In genomic region chr2:25076749-25077148, GRCh38 we compare ENCODE assay signal across 22 cellular contexts. TPM values are rescaled to one million over a fixed set of nuclear protein-coding genes. Genes with fewer than 3 reads are reported as not detected.
DNase-seq lines count a peak whose midpoint lies in the region; ATAC-seq, FAIRE-seq and TF ChIP-seq lines count a peak whose summit lies in the region.
"Had no signal": no experiment of that assay in that cellular context is flagged by ENCODE, and none has a peak within 500 bp of the region (broad histone marks: within the 10 kb centered on the region; RNA-seq: fewer than 3 reads in every experiment).

No MANE protein-coding gene starts in this region.

- H2BK15ac ChIP-seq in mesenchymal stem cell (ENCODE audit: low read depth, poor library complexity, severe bottlenecking), result no peak overlapping the region

- H3K27ac ChIP-seq in BLaER1 (no peak overlapping the region), mesenchymal stem cell (ENCODE audit: low read length, poor library complexity, severe bottlenecking) (no peak overlapping the region)
- H3K27ac ChIP-seq: epithelial cell of prostate, SJSA1, spleen, tibial artery had no signal

- no peak overlapping the region for H2BK5ac ChIP-seq in mesenchymal stem cell (ENCODE audit: low read depth, low read length, poor library complexity, severe bottlenecking)

- FAIRE-seq in GM12891 (lab: Jason Lieb, UNC), result no peak

- no peaks in the 10 kb centered on the region for H3K27me3 ChIP-seq in BLaER1
- peaks cover 7 to 33% of the 10 kb centered on the region in 2 experiments for H3K27me3 ChIP-seq in mesenchymal stem cell (ENCODE audit: control insufficient read depth in 1 of 2, insufficient read depth in 1 of 2, low read length in 2 of 2)
- H3K27me3 ChIP-seq: spleen, tibial artery had no signal

- H2BK120ac ChIP-seq in mesenchymal stem cell (ENCODE audit: low read depth, low read length), result no peak overlapping the region

- no peak for TF ChIP-seq POLR2A in GM12891 (IDR thresholded peaks at IDR 0.05; ENCODE audit: low read depth, low read length)

- 30% methylated on average over 5 of the region's 5 CpGs for WGBS in mesenchymal stem cell

- H3K4me1 ChIP-seq in BLaER1 (peaks cover 25% of the 10 kb centered on the region), mesenchymal stem cell (ENCODE audit: control insufficient read depth, insufficient read depth, low read depth, low read length) (peaks cover 10% of the 10 kb centered on the region)

- H3K4me3 ChIP-seq in BLaER1 (no peak overlapping the region), mesenchymal stem cell (ENCODE audit: insufficient read depth in 1 of 2, low read depth in 1 of 2, low read length in 2 of 2) (no peak overlapping the region)
- H3K4me3 ChIP-seq: lung, SJSA1, spleen, tibial artery had no signal

- no peaks in the 10 kb centered on the region for H3K79me1 ChIP-seq in mesenchymal stem cell (replicated peaks; ENCODE audit: low read length, poor library complexity, severe bottlenecking)

- H4K8ac ChIP-seq in mesenchymal stem cell (ENCODE audit: low read length), result no peak overlapping the region

- peak; percentile 35 for DNase-seq in GM12891 (ENCODE audit: insufficient read length, low spot score)
- peak; percentile 35 for DNase-seq in SK-N-DZ (ENCODE audit: low spot score)
- peak; percentile 14 for DNase-seq in mesenchymal stem cell
- DNase-seq in activated gamma-delta T cell (lab: John Stamatoyannopoulos, UW), result no peak
- DNase-seq in activated CD8-positive, alpha-beta memory T cell treated with anti-CD3 and anti-CD28 coated beads for 24 hours, result no peak
- DNase-seq: activated CD4-positive, alpha-beta T cell treated with anti-CD3 and anti-CD28 coated beads, Interleukin-2, amount 50 U/mL, for 4 hours; activated naive CD4-positive, alpha-beta T cell treated with anti-CD3 and anti-CD28 coated beads, Interleukin-2, amount 10 ng/mL, durations not matched to agents 7 days and 5 days; activated T-cell treated with anti-CD3 and anti-CD28 coated beads, Interleukin-2, amount 50 U/mL, for 1 hour; cortex of kidney; Kasumi-1; NCI-H187; PC-3; spleen; tibial artery had no signal

- no peak overlapping the region for H3K9ac ChIP-seq in BLaER1
- H3K9ac ChIP-seq in mesenchymal stem cell (ENCODE audit: low read length), result peak overlapping the region; percentile 32

- no peak for ATAC-seq in GM18858 (IDR thresholded peaks at IDR 0.05; ENCODE audit: unreplicated experiment)
- ATAC-seq: HCT116; PC-3; stimulated activated effector memory CD8-positive, alpha-beta T cell treated with anti-CD3 and anti-CD28 coated beads, Interleukin-12 subunit alpha, Interleukin-12 subunit beta, amount 100 ng/mL, for 72 hours had no signal

- H3K9me3 ChIP-seq in BLaER1 (no peaks in the 10 kb centered on the region), mesenchymal stem cell (ENCODE audit: control insufficient read depth, low read length) (no peaks in the 10 kb centered on the region)
- H3K9me3 ChIP-seq: SJSA1, spleen, tibial artery had no signal

- H2AK5ac ChIP-seq in mesenchymal stem cell (ENCODE audit: low read length, severe bottlenecking), result no peak overlapping the region

- no peak overlapping the region for H2BK12ac ChIP-seq in mesenchymal stem cell (ENCODE audit: low read length in 2 of 2)

- H2AFZ ChIP-seq in mesenchymal stem cell (ENCODE audit: low read depth, low read length), result no peak overlapping the region

- H3K4ac ChIP-seq in mesenchymal stem cell (ENCODE audit: low read depth in 1 of 2, low read length in 2 of 2), result no peak overlapping the region

- no peaks in the 10 kb centered on the region for H4K20me1 ChIP-seq in BLaER1

- H3K36me3 ChIP-seq in BLaER1, result no peaks in the 10 kb centered on the region
- no peaks in the 10 kb centered on the region for H3K36me3 ChIP-seq in mesenchymal stem cell (ENCODE audit: control insufficient read depth in 1 of 2, insufficient read depth in 2 of 2, low read depth in 1 of 2, low read length in 2 of 2)
- H3K36me3 ChIP-seq: SJSA1, spleen, tibial artery had no signal

- H3K14ac ChIP-seq in mesenchymal stem cell (ENCODE audit: low read length in 2 of 2), result no peak overlapping the region

- H3K4me2 ChIP-seq in BLaER1 (peak overlapping the region; percentile 69), mesenchymal stem cell (ENCODE audit: low read length, poor library complexity, severe bottlenecking) (no peak overlapping the region)

- H3K18ac ChIP-seq in mesenchymal stem cell (ENCODE audit: low read depth in 1 of 2, low read length in 2 of 2), result no peak overlapping the region

- H3K23ac ChIP-seq in mesenchymal stem cell (ENCODE audit: low read length in 2 of 2), result no peak overlapping the region

- no peak overlapping the region for H4K91ac ChIP-seq in mesenchymal stem cell (ENCODE audit: low read length)

TF ChIP-seq in GM12891, 5 proteins besides CTCF, POLR2A, EP300 and RAD21:
- TF ChIP-seq POLR2AphosphoS5 (IDR thresholded peaks at IDR 0.05; ENCODE audit: low read depth, low read length) (no peak), TAF1 (IDR thresholded peaks at IDR 0.05; ENCODE audit: low read depth, low read length) (no peak), SPI1 (IDR thresholded peaks at IDR 0.05; ENCODE audit: low read depth, low read length) (no peak), POU2F2 (IDR thresholded peaks at IDR 0.05; ENCODE audit: low read depth, low read length) (no peak)

RNA-seq across cellular contexts. Expression of gene EFR3B, which starts 34.9 kb away (rescaled TPM):
- 4.2 TPM for polyA plus RNA-seq in GM12891 (2012; ENCODE audit: low read depth, missing spikeins)
- 6.4 and 8.0 TPM in 2 replicates for polyA plus RNA-seq in SK-N-DZ (2014; cell fraction: cytosol; rRNA removed)
- 5.8 and 10.8 TPM in 2 replicates for polyA plus RNA-seq in SK-N-DZ (2014; cell fraction: nucleus; rRNA removed)
- polyA plus RNA-seq in mesenchymal stem cell (2013, experiment 1 of 2), result 0.37 TPM
- polyA plus RNA-seq in mesenchymal stem cell (2013, experiment 2 of 2), result 0.44 TPM
- polyA plus RNA-seq: CD14-positive monocyte had no signal

Comparison
In these comparisons a context has a peak if more than half of its experiments do, and no peak if none do; other contexts are left out.
1. DNase-seq: peak in GM12891 (single experiment), SK-N-DZ (single experiment) and mesenchymal stem cell (single experiment); none in activated gamma-delta T cell (single experiment) and activated CD8-positive, alpha-beta memory T cell treated with anti-CD3 and anti-CD28 coated beads for 24 hours (single experiment).